Comparison of ENCODE assay signal across 15 cellular contexts in the genomic region with DNA sequence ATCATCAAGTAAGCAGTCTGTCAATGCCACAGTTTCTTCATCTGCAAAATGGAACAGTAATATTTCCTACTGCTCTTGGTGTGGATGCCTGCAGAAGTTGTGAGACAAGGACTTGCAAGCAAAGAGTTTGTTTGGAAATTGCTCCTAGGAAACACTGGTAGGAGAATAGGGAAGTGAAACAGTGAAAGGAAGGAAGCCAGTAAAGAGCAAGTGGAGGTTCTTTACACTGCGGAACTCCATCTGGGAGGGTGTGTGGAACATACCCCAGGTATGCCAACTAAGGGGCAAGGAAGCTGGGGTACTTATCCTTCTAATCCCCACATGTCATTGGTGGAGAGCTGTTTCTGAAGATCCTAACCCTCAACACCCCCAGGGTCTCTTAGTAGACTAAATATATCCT.
"Had no signal": no experiment of that assay in that cellular context is flagged by ENCODE, and none has a peak within 500 bp of the region (broad histone marks: within the 10 kb centered on the region; RNA-seq: fewer than 3 reads in every experiment).

No MANE protein-coding gene starts in this region.

- H3K27me3 ChIP-seq: ascending aorta, foreskin keratinocyte, neural progenitor cell, testis had no signal

- H3K27ac Mint-ChIP-seq: activated naive CD4-positive, alpha-beta T cell treated with anti-CD3 and anti-CD28 coated beads for 36 hours; effector memory CD8-positive, alpha-beta T cell; neural progenitor cell had no signal

- H3K36me3 Mint-ChIP-seq: neural progenitor cell had no signal

- H3K4me1 ChIP-seq: ascending aorta, neural progenitor cell, spleen, stomach, testis had no signal

- H3K36me3 ChIP-seq: ascending aorta, neural progenitor cell, spleen, stomach had no signal

- ATAC-seq: activated CD4-positive, CD25-positive, alpha-beta regulatory T cell treated with anti-CD3 and anti-CD28 coated beads, Interleukin-2, amount 50 U/mL, for 24 hours; effector memory CD8-positive, alpha-beta T cell; sciatic nerve had no signal

- H3K27ac ChIP-seq: ascending aorta, foreskin keratinocyte, neural progenitor cell, spleen, stomach, testis had no signal

- H3K4me3 Mint-ChIP-seq: activated naive CD4-positive, alpha-beta T cell treated with anti-CD3 and anti-CD28 coated beads for 36 hours; effector memory CD8-positive, alpha-beta T cell; neural progenitor cell had no signal

- DNase-seq: activated naive CD4-positive, alpha-beta T cell treated with anti-CD3 and anti-CD28 coated beads for 36 hours; activated T-cell treated with anti-CD3 and anti-CD28 coated beads for 4 hours; dermis blood vessel endothelial cell; effector memory CD8-positive, alpha-beta T cell; glutamatergic neuron; midbrain; spleen; stimulated activated CD4-positive, alpha-beta T cell treated with anti-CD3 and anti-CD28 coated beads, Interleukin-1b, Interleukin-23, amount 100 ng/mL, for 48 hours; stomach; testis had no signal

- H3K4me3 ChIP-seq: ascending aorta, neural progenitor cell, spleen, stomach, testis had no signal

- H3K9me3 ChIP-seq: testis had no signal

- H3K4me1 Mint-ChIP-seq: neural progenitor cell had no signal

- H3K4me2 ChIP-seq: neural progenitor cell had no signal

- H3K9ac ChIP-seq: neural progenitor cell had no signal

- H2AFZ ChIP-seq: neural progenitor cell had no signal
